Comparison of ENCODE assay signal across 1 cellular context in genomic region chr11:96361778-96362177, GRCh38.
TF ChIP-seq lines count a peak whose summit lies in the region.

No MANE protein-coding gene starts in this region.

TF ChIP-seq in K562, 482 proteins besides CTCF, POLR2A, EP300 and RAD21 (continued from another document and continues in another):
- no peak for TF ChIP-seq CHD1 (IDR thresholded peaks at IDR 0.05; ENCODE audit: low read length)
- no peak for TF ChIP-seq KDM4B (IDR thresholded peaks at IDR 0.05; ENCODE audit: borderline replicate concordance in 2 of 2, low read depth in 1 of 2)
- no peak for TF ChIP-seq SMARCB1 (IDR thresholded peaks at IDR 0.05; ENCODE audit: insufficient read length, low read depth)
- no peak for TF ChIP-seq MTA2 (IDR thresholded peaks at IDR 0.05; ENCODE audit: low read depth)
- no peak for TF ChIP-seq NFIC (IDR thresholded peaks at IDR 0.05)
- no peak for TF ChIP-seq STAG1 (CRISPR knock-in tag; IDR thresholded peaks at IDR 0.05; ENCODE audit: borderline replicate concordance)
- TF ChIP-seq JUN (IDR thresholded peaks at IDR 0.05; ENCODE audit: borderline replicate concordance, low read depth, low read length) = peak; percentile 86
- no peak for TF ChIP-seq JUN (CRISPR knock-in tag; IDR thresholded peaks at IDR 0.05; ENCODE audit: borderline replicate concordance)
- no peak for TF ChIP-seq HDGF (IDR thresholded peaks at IDR 0.05)
- no peak for TF ChIP-seq GTF2A2 (tag; IDR thresholded peaks at IDR 0.05)
- no peak for TF ChIP-seq U2AF2 (optimal IDR thresholded peaks at IDR 0.05; ENCODE audit: low read depth, low read length)
- peak; percentile 47 for TF ChIP-seq MEIS2 (IDR thresholded peaks at IDR 0.05; ENCODE audit: partially characterized antibody)
- no peak for TF ChIP-seq MCM2 (IDR thresholded peaks at IDR 0.05; ENCODE audit: low read depth)
- TF ChIP-seq ZNF134 (CRISPR knock-in tag; conservative IDR thresholded peaks at IDR 0.05) = no peak
- no peak for TF ChIP-seq ADNP (tag; IDR thresholded peaks at IDR 0.05)
- no peak for TF ChIP-seq SIX5 (IDR thresholded peaks at IDR 0.05; ENCODE audit: borderline replicate concordance in 1 of 2, insufficient read depth in 1 of 2, low read depth in 1 of 2, low read length in 2 of 2)
- no peak for TF ChIP-seq ZNF212 (CRISPR knock-in tag; IDR thresholded peaks at IDR 0.05)
- no peak for TF ChIP-seq TAF15 (IDR thresholded peaks at IDR 0.05; ENCODE audit: low read depth, low read length)
- peak; percentile 93 for TF ChIP-seq JUND (IDR thresholded peaks at IDR 0.05; ENCODE audit: borderline replicate concordance, low read depth, low read length)
- peak; percentile 92; the same call in 2 of the 3 replicates for TF ChIP-seq JUND (tag; IDR thresholded peaks at IDR 0.05; ENCODE audit: borderline replicate concordance, low read depth, low read length)
- TF ChIP-seq HNRNPL (IDR thresholded peaks at IDR 0.05; ENCODE audit: low read depth, low read length) = no peak
- no peak for TF ChIP-seq THRAP3 (IDR thresholded peaks at IDR 0.05; ENCODE audit: borderline replicate concordance)
- peak; percentile 54; the same call in 1 of the 2 replicates for TF ChIP-seq CHAMP1 (IDR thresholded peaks at IDR 0.05)
- no peak for TF ChIP-seq CXXC5 (CRISPR knock-in tag; IDR thresholded peaks at IDR 0.05)
- TF ChIP-seq ZNF639 (CRISPR knock-in tag; conservative IDR thresholded peaks at IDR 0.05 in 1 of 2, IDR thresholded peaks at IDR 0.05 in 1 of 2) = no peak
- no peak for TF ChIP-seq MED1 (CRISPR knock-in tag; IDR thresholded peaks at IDR 0.05; ENCODE audit: borderline replicate concordance)
- 0 out of 2 replicates have a peak, but pooled peaks have one; percentile 21 for TF ChIP-seq POLR2H (tag; IDR thresholded peaks at IDR 0.05; ENCODE audit: low read depth)
- TF ChIP-seq TGIF2 (CRISPR knock-in tag; IDR thresholded peaks at IDR 0.05) = no peak
- TF ChIP-seq NCOA4 (IDR thresholded peaks at IDR 0.05; ENCODE audit: partially characterized antibody) = no peak
- TF ChIP-seq SAFB2 (IDR thresholded peaks at IDR 0.05; ENCODE audit: borderline replicate concordance, low read depth, low read length, severe bottlenecking) = no peak
- TF ChIP-seq TBL1XR1 (IDR thresholded peaks at IDR 0.05; ENCODE audit: low read length in 2 of 2) = no peak
- TF ChIP-seq BACH1 (tag; IDR thresholded peaks at IDR 0.05) = no peak
- peak; percentile 22; the same call in 1 of the 2 replicates for TF ChIP-seq MAFG (tag; conservative IDR thresholded peaks at IDR 0.05)
- TF ChIP-seq HBP1 (CRISPR knock-in tag; IDR thresholded peaks at IDR 0.05) = no peak
- TF ChIP-seq ZNF551 (CRISPR knock-in tag; IDR thresholded peaks at IDR 0.05) = no peak
- no peak for TF ChIP-seq XRCC5 (IDR thresholded peaks at IDR 0.05; ENCODE audit: low read depth, low read length)
- TF ChIP-seq MGA (IDR thresholded peaks at IDR 0.05) = no peak
- no peak for TF ChIP-seq RBM39 (optimal IDR thresholded peaks at IDR 0.05; ENCODE audit: low read depth, low read length)
- TF ChIP-seq ARID2 (IDR thresholded peaks at IDR 0.05) = no peak
- peak in 1 of 2 experiments; percentile 51; a peak in 2 of 4 replicates for TF ChIP-seq TRIM24 (IDR thresholded peaks at IDR 0.05)
- no peak for TF ChIP-seq CBX5 (IDR thresholded peaks at IDR 0.05; ENCODE audit: borderline replicate concordance, low read depth)
- TF ChIP-seq ZNF263 (CRISPR knock-in tag; IDR thresholded peaks at IDR 0.05; ENCODE audit: borderline replicate concordance) = no peak
- TF ChIP-seq ILK (tag; IDR thresholded peaks at IDR 0.05; ENCODE audit: borderline replicate concordance, low read depth) = no peak
- no peak for TF ChIP-seq ZNF655 (CRISPR knock-in tag; IDR thresholded peaks at IDR 0.05)
- no peak for TF ChIP-seq RHOXF2B (CRISPR knock-in tag; conservative IDR thresholded peaks at IDR 0.05)
